24 cellular contexts compared by ENCODE assay signal in the genomic region with DNA sequence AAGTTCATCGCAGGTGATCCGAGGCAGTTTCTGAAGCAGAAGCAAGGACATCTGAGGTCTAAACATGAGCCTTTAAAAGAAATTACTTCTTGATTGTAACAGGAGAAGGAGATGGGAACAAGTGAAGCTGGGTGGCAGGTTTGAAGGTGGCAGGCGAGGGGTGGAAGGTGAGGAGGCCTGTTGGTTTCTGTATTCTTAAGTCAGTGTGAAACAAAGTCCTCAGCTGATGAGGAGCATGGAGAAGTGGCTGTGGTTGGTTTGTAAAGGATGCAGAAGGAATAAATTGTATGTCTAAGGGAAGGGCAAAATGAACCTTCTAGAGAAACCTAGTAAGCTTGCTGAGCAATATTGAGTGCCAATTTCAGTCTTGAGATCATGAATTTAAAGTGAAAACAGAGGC.
DNase-seq lines count a peak whose midpoint lies in the region; ATAC-seq, FAIRE-seq and TF ChIP-seq lines count a peak whose summit lies in the region.
"Had no signal": no experiment of that assay in that cellular context is flagged by ENCODE, and none has a peak within 500 bp of the region (broad histone marks: within the 10 kb centered on the region; RNA-seq: fewer than 3 reads in every experiment).

No MANE protein-coding gene starts in this region.

- no peaks in the 10 kb centered on the region for H3K9me1 ChIP-seq in K562 (ENCODE audit: control insufficient read depth, insufficient read depth, low read length)

- TF ChIP-seq RAD21 in K562 (CRISPR knock-in tag; conservative IDR thresholded peaks at IDR 0.05 in 1 of 2, IDR thresholded peaks at IDR 0.05 in 1 of 2) = no peak

- H3K27me3 Mint-ChIP-seq in WTC11 (ENCODE audit: low read depth) = no peaks in the 10 kb centered on the region
- H3K27me3 Mint-ChIP-seq in CD8-positive, alpha-beta memory T cell = peaks cover 0 to 3% of the 10 kb centered on the region in 2 donors
- H3K27me3 Mint-ChIP-seq: CD4-positive, alpha-beta T cell had no signal

- intact Hi-C loops in K562 (cut with micrococcal nuclease) = no loop called here

- DNase-seq in Karpas-422 = no peak
- DNase-seq in K562 (ENCODE audit: extremely low read depth in 1 of 4, low spot score in 3 of 4) = no peak
- peak; percentile 48 for DNase-seq in medulla oblongata (ENCODE audit: extremely low spot score)
- no peak for DNase-seq in NCI-H82 (lab: John Stamatoyannopoulos, UW)
- DNase-seq in WTC11 (ENCODE audit: low spot score) = no peak
- DNase-seq in CD8-positive, alpha-beta memory T cell = no peak
- DNase-seq: 8988T; ACHN; AML-193; BE2C; Calu3; CD4-positive, alpha-beta T cell; COR-L47; DMS53; DMS79 treated with DMSO at 0.1 percent for 48 hours; GF-D8; H9 had no signal

- POLR2A ChIA-PET in K562 (lab: Yijun Ruan, JAX) = no interaction called here
- POLR2A ChIA-PET in WTC11 (lab: Charles Lee) = no interaction called here
- POLR2A ChIA-PET in CD8-positive, alpha-beta memory T cell (lab: Charles Lee) = no interaction called here

- H3K9ac ChIP-seq in Karpas-422 (ENCODE audit: low read length) (no peak overlapping the region; the same call in 1 of the 2 replicates), K562 (ENCODE audit: insufficient read depth in 1 of 2, low read depth in 2 of 2, low read length in 2 of 2) (no peak overlapping the region)
- H3K9ac ChIP-seq: BLaER1 treated with 17β-estradiol and CSF1 and Interleukin-3, amounts not matched to agents 10 nM and 100 nM had no signal

- no peak for FAIRE-seq in K562 (lab: Jason Lieb, UNC)
- FAIRE-seq: A549, GM12891, GM18507 had no signal

- no peak for ATAC-seq in K562
- ATAC-seq in WTC11 = no peak
- ATAC-seq: A549, GM23338, HCT116 had no signal

- H3K9me2 ChIP-seq in Karpas-422 (replicated peaks; ENCODE audit: insufficient read depth, low read length) = no peaks in the 10 kb centered on the region

- no peak overlapping the region for H3K27ac ChIP-seq in Karpas-422 (ENCODE audit: low read length)
- H3K27ac ChIP-seq in K562 (ENCODE audit: extremely low read depth, low read depth, low read length) = no peak overlapping the region
- H3K27ac ChIP-seq in CD8-positive, alpha-beta memory T cell (ENCODE audit: low read depth, low read length) = no peak overlapping the region
- H3K27ac ChIP-seq: A549; BLaER1 treated with 17β-estradiol and CSF1 and Interleukin-3, amounts not matched to agents 10 nM and 100 nM had no signal

- peaks cover 57% of the 10 kb centered on the region for H3K4me1 ChIP-seq in Karpas-422 (ENCODE audit: low read length)
- no peaks in the 10 kb centered on the region for H3K4me1 ChIP-seq in K562 (replicated peaks in 1 of 2; ENCODE audit: control insufficient read depth in 2 of 2, insufficient read depth in 2 of 2, low read length in 2 of 2)
- H3K4me1 ChIP-seq in CD8-positive, alpha-beta memory T cell (ENCODE audit: insufficient read depth, low read length) = no peaks in the 10 kb centered on the region
- H3K4me1 ChIP-seq: A549, BE2C had no signal

- peak overlapping the region; percentile 44; the same call in 1 of the 2 replicates for H2AFZ ChIP-seq in Karpas-422 (ENCODE audit: low read length)
- peak overlapping the region; percentile 35; the same call in 1 of the 2 replicates for H2AFZ ChIP-seq in K562 (ENCODE audit: low read depth, low read length)

- BruUV-seq in K562 (replicated peaks; lab: Mats Ljungman, UMichigan) = no TSS peak

- H3K36me3 Mint-ChIP-seq in WTC11 = no peaks in the 10 kb centered on the region
- peaks cover 0 to 31% (median 13%) of the 10 kb centered on the region in 3 donors for H3K36me3 Mint-ChIP-seq in CD8-positive, alpha-beta memory T cell

- no peaks in the 10 kb centered on the region for H4K20me1 ChIP-seq in Karpas-422 (ENCODE audit: insufficient read depth, low read depth, low read length)
- no peaks in the 10 kb centered on the region for H4K20me1 ChIP-seq in K562 (replicated peaks; ENCODE audit: control insufficient read depth, insufficient read depth, low read length)
- H4K20me1 ChIP-seq: BLaER1 treated with 17β-estradiol and CSF1 and Interleukin-3, amounts not matched to agents 10 nM and 100 nM had no signal

- CTCF ChIA-PET in K562 (lab: Yijun Ruan, JAX; ENCODE audit: low intra/inter-chr PET ratio) (no interaction called here), WTC11 (lab: Charles Lee) (no interaction called here)
- CTCF ChIA-PET in CD8-positive, alpha-beta memory T cell (lab: Charles Lee) = no interaction called here

- TF ChIP-seq EP300 in K562 (IDR thresholded peaks at IDR 0.05; ENCODE audit: low read length) = no peak

- TF ChIP-seq POLR2A in K562 (conservative IDR thresholded peaks at IDR 0.05) = no peak

- H3K4me2 ChIP-seq in Karpas-422 (ENCODE audit: low read depth, low read length, poor library complexity, severe bottlenecking) (no peak overlapping the region), K562 (ENCODE audit: insufficient read depth, low read length) (no peak overlapping the region)
- H3K4me2 ChIP-seq: A549; BLaER1 treated with 17β-estradiol and CSF1 and Interleukin-3, amounts not matched to agents 10 nM and 100 nM; GM23338 had no signal

- H3K4me1 Mint-ChIP-seq in WTC11 = peaks cover 10% of the 10 kb centered on the region
- peaks cover 0 to 4% (median 2%) of the 10 kb centered on the region in 3 donors for H3K4me1 Mint-ChIP-seq in CD8-positive, alpha-beta memory T cell
- H3K4me1 Mint-ChIP-seq: H9 had no signal

- peaks cover 13% of the 10 kb centered on the region for H3K9me3 Mint-ChIP-seq in WTC11
- H3K9me3 Mint-ChIP-seq in CD8-positive, alpha-beta memory T cell = peaks cover 0 to 2% (median 0%) of the 10 kb centered on the region in 5 donors
- H3K9me3 Mint-ChIP-seq: CD4-positive, alpha-beta T cell; GM23338; H9 had no signal

- peaks cover 6% of the 10 kb centered on the region; the same call in 1 of the 2 replicates for H3K36me3 ChIP-seq in Karpas-422 (ENCODE audit: insufficient read depth, low read length)
- no peaks in the 10 kb centered on the region for H3K36me3 ChIP-seq in K562 (ENCODE audit: control insufficient read depth, insufficient read depth, low read length)
- no peaks in the 10 kb centered on the region for H3K36me3 ChIP-seq in CD8-positive, alpha-beta memory T cell (ENCODE audit: insufficient read depth, low read length)
- H3K36me3 ChIP-seq: BE2C had no signal

- TF ChIP-seq CTCF in K562 (IDR thresholded peaks at IDR 0.05 in 2 of 3, conservative IDR thresholded peaks at IDR 0.05 in 1 of 3; ENCODE audit: insufficient read depth in 2 of 3, low read depth in 1 of 3, low read length in 3 of 3) (no peak), WTC11 (IDR thresholded peaks at IDR 0.05) (no peak)

- H3K27me3 ChIP-seq in Karpas-422 (ENCODE audit: low read length) (no peaks in the 10 kb centered on the region), K562 (ENCODE audit: control insufficient read depth in 2 of 2, insufficient read depth in 2 of 2, low read length in 2 of 2) (no peaks in the 10 kb centered on the region; a peak in 1 of 5 replicates)
- no peaks in the 10 kb centered on the region for H3K27me3 ChIP-seq in CD8-positive, alpha-beta memory T cell (ENCODE audit: insufficient read depth, low read length, poor library complexity, severe bottlenecking)
- H3K27me3 ChIP-seq: BE2C; BLaER1 treated with 17β-estradiol and CSF1 and Interleukin-3, amounts not matched to agents 10 nM and 100 nM had no signal

- no peaks in the 10 kb centered on the region; the same call in 1 of the 2 replicates for H3K9me3 ChIP-seq in Karpas-422 (ENCODE audit: low read length)
- H3K9me3 ChIP-seq in K562 (replicated peaks; ENCODE audit: control insufficient read depth, insufficient read depth, low read depth, low read length) = no peaks in the 10 kb centered on the region
- H3K9me3 ChIP-seq in CD8-positive, alpha-beta memory T cell (ENCODE audit: low read length) = no peaks in the 10 kb centered on the region
- H3K9me3 ChIP-seq: A549, BE2C had no signal

- H3K79me2 ChIP-seq in Karpas-422 (ENCODE audit: low read length) = no peaks in the 10 kb centered on the region
- H3K79me2 ChIP-seq in K562 (ENCODE audit: control insufficient read depth, insufficient read depth, low read length) = no peaks in the 10 kb centered on the region

- H3K4me3 ChIP-seq in Karpas-422 (ENCODE audit: low read length) (no peak overlapping the region), K562 (no peak overlapping the region)
- H3K4me3 ChIP-seq in CD8-positive, alpha-beta memory T cell (ENCODE audit: low read length) = no peak overlapping the region
- H3K4me3 ChIP-seq: A549; BLaER1 treated with 17β-estradiol and CSF1 and Interleukin-3, amounts not matched to agents 10 nM and 100 nM; GM23338 had no signal

- H3K27ac Mint-ChIP-seq in WTC11 = no peak overlapping the region
- no peak overlapping the region for H3K27ac Mint-ChIP-seq in CD8-positive, alpha-beta memory T cell
- H3K27ac Mint-ChIP-seq: CD4-positive, alpha-beta T cell; GM23338; H9 had no signal

- in situ Hi-C loops in K562 (cut with MboI) = no loop called here

- 3% methylated on average over 3 of the region's 3 CpGs for WGBS in K562 (ENCODE audit: insufficient coverage, low coverage, missing lambda C conversion rate)

- no peak overlapping the region for H3K4me3 Mint-ChIP-seq in WTC11
- H3K4me3 Mint-ChIP-seq in CD8-positive, alpha-beta memory T cell = no peak overlapping the region
- H3K4me3 Mint-ChIP-seq: CD14-positive monocyte; CD4-positive, alpha-beta T cell; GM23338; H9 had no signal

TF ChIP-seq in K562, 482 proteins besides CTCF, POLR2A, EP300 and RAD21 (continues in another document):
- TF ChIP-seq MEF2A (IDR thresholded peaks at IDR 0.05; ENCODE audit: control insufficient read depth, low read depth, low read length) (no peak), SMAD3 (CRISPR knock-in tag; conservative IDR thresholded peaks at IDR 0.05) (no peak)

TF ChIP-seq in WTC11, 78 proteins besides CTCF, POLR2A, EP300 and RAD21 (continues in another document):
- TF ChIP-seq, protein P1, sequence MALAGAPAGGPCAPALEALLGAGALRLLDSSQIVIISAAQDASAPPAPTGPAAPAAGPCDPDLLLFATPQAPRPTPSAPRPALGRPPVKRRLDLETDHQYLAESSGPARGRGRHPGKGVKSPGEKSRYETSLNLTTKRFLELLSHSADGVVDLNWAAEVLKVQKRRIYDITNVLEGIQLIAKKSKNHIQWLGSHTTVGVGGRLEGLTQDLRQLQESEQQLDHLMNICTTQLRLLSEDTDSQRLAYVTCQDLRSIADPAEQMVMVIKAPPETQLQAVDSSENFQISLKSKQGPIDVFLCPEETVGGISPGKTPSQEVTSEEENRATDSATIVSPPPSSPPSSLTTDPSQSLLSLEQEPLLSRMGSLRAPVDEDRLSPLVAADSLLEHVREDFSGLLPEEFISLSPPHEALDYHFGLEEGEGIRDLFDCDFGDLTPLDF (CRISPR knock-in tag; IDR thresholded peaks at IDR 0.05) = no peak
